In the genomic region with DNA sequence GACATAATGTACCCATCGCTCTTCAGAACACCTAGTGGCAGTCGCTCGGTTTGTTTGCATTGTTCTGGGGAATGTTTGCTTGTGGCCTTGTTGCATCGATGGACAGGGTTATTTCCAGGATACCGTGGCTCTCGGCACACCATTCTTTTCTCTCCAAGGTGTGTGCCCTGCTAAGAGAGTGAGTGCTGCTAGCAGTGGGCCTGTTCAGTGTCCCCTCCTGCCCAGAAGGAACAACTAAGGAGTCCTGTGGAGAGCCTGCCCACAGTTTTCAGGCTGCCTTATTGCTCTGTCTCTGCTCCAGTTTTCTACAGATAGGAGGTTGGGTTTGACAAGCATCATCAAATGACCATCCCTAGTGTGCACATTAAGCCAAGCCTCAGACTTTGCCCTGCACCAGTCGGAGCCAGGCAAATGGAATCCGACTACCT, we compare ENCODE assay signal across 8 cellular contexts. TPM values are rescaled to one million over a fixed set of nuclear protein-coding genes. Genes with fewer than 3 reads are reported as not detected.
DNase-seq lines count a peak whose midpoint lies in the region; ATAC-seq and TF ChIP-seq lines count a peak whose summit lies in the region.

No MANE protein-coding gene starts in this region.

- no peaks in the 10 kb centered on the region for H3K9me3 ChIP-seq in HUES48 (ENCODE audit: control insufficient read depth, insufficient read depth, low read length)

- no peak overlapping the region for H3K27ac ChIP-seq in ACC112 (ENCODE audit: low read depth, low read length)
- H3K27ac ChIP-seq in HUES48 (ENCODE audit: low read depth, low read length), result no peak overlapping the region

- peaks cover 28% of the 10 kb centered on the region for H3K79me2 ChIP-seq in ACC112 (ENCODE audit: control insufficient read depth, insufficient read depth, low read length, unreplicated experiment)

- H3K9ac ChIP-seq in HUES48 (ENCODE audit: low read depth, low read length), result no peak overlapping the region

- H3K27me3 ChIP-seq in ACC112 (ENCODE audit: insufficient read depth, low read length) (no peaks in the 10 kb centered on the region), HUES48 (ENCODE audit: control insufficient read depth, insufficient read depth, low read length) (peaks cover 21% of the 10 kb centered on the region)

- H3K4me3 ChIP-seq in ACC112 (ENCODE audit: low read depth, low read length) (peak overlapping the region; percentile 92), HUES48 (ENCODE audit: low read depth, low read length) (peak overlapping the region; percentile 97; the same call in 1 of the 2 replicates)

- no peak for DNase-seq in chondrocyte (ENCODE audit: low spot score)
- no peak for DNase-seq in naive B cell
- no peak for DNase-seq in GOT3 (lab: John Stamatoyannopoulos, UW)
- DNase-seq in middle frontal gyrus (ENCODE audit: extremely low spot score, low spot score), result no peak
- no peak for DNase-seq in NCI-H1092 treated with DMSO at 0.1 percent for 48 hours (lab: John Stamatoyannopoulos, UW)
- DNase-seq in KG1 (lab: John Stamatoyannopoulos, UW), result no peak

- H3K9me3 Mint-ChIP-seq in chondrocyte (ENCODE audit: low read depth) (no peaks in the 10 kb centered on the region), naive B cell (no peaks in the 10 kb centered on the region)

- TF ChIP-seq CTCF in chondrocyte (IDR thresholded peaks at IDR 0.05), result no peak

- ATAC-seq in naive B cell (ENCODE audit: low read depth in 2 of 2), result no peak

- H3K36me3 ChIP-seq in ACC112 (ENCODE audit: insufficient read depth, low read length), result no peaks in the 10 kb centered on the region
- no peaks in the 10 kb centered on the region for H3K36me3 ChIP-seq in HUES48 (ENCODE audit: control insufficient read depth, insufficient read depth, low read length)

- H3K4me1 Mint-ChIP-seq in chondrocyte (ENCODE audit: low read depth) (peaks cover 27% of the 10 kb centered on the region), naive B cell (peaks cover 50 to 70% (median 53%) of the 10 kb centered on the region in 3 donors)

- peaks cover 6% of the 10 kb centered on the region for H3K27me3 Mint-ChIP-seq in chondrocyte (ENCODE audit: low read depth)
- H3K27me3 Mint-ChIP-seq in naive B cell, result no peaks in the 10 kb centered on the region

- no peak overlapping the region for H2AFZ ChIP-seq in ACC112 (ENCODE audit: low read length, unreplicated experiment)

- H3K4me1 ChIP-seq in ACC112 (ENCODE audit: control insufficient read depth, insufficient read depth, low read length, unreplicated experiment) (peaks cover 14% of the 10 kb centered on the region), HUES48 (ENCODE audit: control insufficient read depth, insufficient read depth, low read length) (peaks cover 28% of the 10 kb centered on the region)

- H3K36me3 Mint-ChIP-seq in chondrocyte (ENCODE audit: low read depth), result no peaks in the 10 kb centered on the region
- H3K36me3 Mint-ChIP-seq in naive B cell, result no peaks in the 10 kb centered on the region

- H3K4me3 Mint-ChIP-seq in chondrocyte (ENCODE audit: unreplicated experiment) (peak overlapping the region; percentile 81), naive B cell (peak overlapping the region; percentile 48 to 94 (median 86))

- peak overlapping the region; percentile 53 for H3K27ac Mint-ChIP-seq in chondrocyte (ENCODE audit: unreplicated experiment)
- H3K27ac Mint-ChIP-seq in naive B cell, result peak overlapping the region in 5 of 6 donors; percentile 59 to 95 (median 81)

RNA-seq across cellular contexts. Expression of gene CRY2, which starts 1.4 kb away (rescaled TPM):
- total RNA-seq in chondrocyte, result 12.2 to 16.8 TPM (median 13.8 TPM) in 3 replicates
- 10 to 100 TPM in 5 of 6 donors, 1 to 10 TPM in 1; 10.0 to 34.2 (median 26.7) TPM for polyA plus RNA-seq in naive B cell (ENCODE audit: low read depth in 6 of 6)

RNA-seq across cellular contexts. Expression of gene MAPK8IP1, which starts 36.8 kb away (rescaled TPM):
- 6.7 to 10.8 TPM (median 9.6 TPM) in 3 replicates for total RNA-seq in chondrocyte
- polyA plus RNA-seq in naive B cell (ENCODE audit: low read depth in 6 of 6), result under 1 TPM in 5 of 6 donors, not detected in 1; 0.12 to 0.35 (median 0.20) TPM

RNA-seq across cellular contexts. Expression of gene SLC35C1, which starts 43.7 kb away (rescaled TPM):
- total RNA-seq in chondrocyte, result 22.7 to 33.1 TPM (median 31.9 TPM) in 3 replicates
- 1 to 10 TPM; 3.3 to 7.6 (median 5.7) TPM for polyA plus RNA-seq in naive B cell (ENCODE audit: low read depth in 6 of 6)

RNA-seq across cellular contexts. Expression of gene FREY1, which starts 58.4 kb away (rescaled TPM):
- total RNA-seq in chondrocyte, result 0.49 to 1.4 TPM (median 0.80 TPM) in 3 replicates
- polyA plus RNA-seq in naive B cell (ENCODE audit: low read depth in 6 of 6), result not detected
